In genomic region chr7:157090485-157091165, GRCh38 we compare ENCODE assay signal across 26 cellular contexts.
"Had no signal": no experiment of that assay in that cellular context is flagged by ENCODE, and none has a peak within 500 bp of the region (broad histone marks: within the 10 kb centered on the region; RNA-seq: fewer than 3 reads in every experiment).

No MANE protein-coding gene starts in this region.

- ATAC-seq: T-helper 17 cell, WTC11 had no signal

- H3K4me1 Mint-ChIP-seq: activated naive CD4-positive, alpha-beta T cell treated with anti-CD3 and anti-CD28 coated beads, Interleukin-2, amount 50 U/mL, for 24 hours; T-helper 17 cell; WTC11 had no signal

- DNase-seq: activated CD4-positive, alpha-beta T cell treated with anti-CD3 and anti-CD28 coated beads for 48 hours; activated CD4-positive, alpha-beta T cell treated with anti-CD3 and anti-CD28 coated beads, Interleukin-2, amount 50 U/mL, for 4 hours; activated CD4-positive, CD25-positive, alpha-beta regulatory T cell treated with anti-CD3 and anti-CD28 coated beads, Interleukin-2, amount 50 U/mL, for 72 hours; activated effector memory CD4-positive, alpha-beta T cell treated with Interleukin-2 at 50 U/mL for 16 hours; activated naive CD4-positive, alpha-beta T cell; activated T-cell treated with anti-CD3 and anti-CD28 coated beads, Interleukin-2, amount 50 U/mL, for 24 hours; aorta; caudate nucleus; NCI-H1092; NCI-H1417 treated with DMSO at 0.1 percent for 48 hours; NCI-H1694; NCI-H2029; NCI-H2107; NCI-H2171 treated with DMSO at 0.1 percent for 48 hours; NCI-H226; NCI-H526; NCI-H82; Peyer's patch; SHP77 treated with DMSO at 0.1 percent for 48 hours; T-helper 17 cell; T-helper 9 cell had no signal

- H3K4me3 Mint-ChIP-seq: activated naive CD4-positive, alpha-beta T cell treated with anti-CD3 and anti-CD28 coated beads, Interleukin-2, amount 50 U/mL, for 24 hours; activated T-cell treated with anti-CD3 and anti-CD28 coated beads, Interleukin-2, amount 50 U/mL, for 24 hours; activated T-helper 1 cell treated with anti-CD3 and anti-CD28 coated beads, Interleukin-12 subunit alpha, Interleukin-12 subunit beta, Interleukin-2, Interleukin-4 antibody, amounts not matched to agents 30 ng/mL and 10 ng/mL and 1 ng/mL, durations not matched to agents 14 hours and 24 hours and 36 hours; T-helper 17 cell; WTC11 had no signal

- H3K36me3 Mint-ChIP-seq: activated naive CD4-positive, alpha-beta T cell treated with anti-CD3 and anti-CD28 coated beads, Interleukin-2, amount 50 U/mL, for 24 hours had no signal

- H3K9ac ChIP-seq: KMS-11 had no signal

- H3K36me3 ChIP-seq: breast epithelium, Peyer's patch had no signal

- H3K4me1 ChIP-seq: breast epithelium, Peyer's patch had no signal

- H3K27ac Mint-ChIP-seq: activated naive CD4-positive, alpha-beta T cell treated with anti-CD3 and anti-CD28 coated beads, Interleukin-2, amount 50 U/mL, for 24 hours; activated T-cell treated with anti-CD3 and anti-CD28 coated beads, Interleukin-2, amount 50 U/mL, for 24 hours; activated T-helper 1 cell treated with anti-CD3 and anti-CD28 coated beads, Interleukin-12 subunit alpha, Interleukin-12 subunit beta, Interleukin-2, Interleukin-4 antibody, amounts not matched to agents 30 ng/mL and 10 ng/mL and 1 ng/mL, durations not matched to agents 14 hours and 24 hours and 36 hours; T-helper 17 cell; WTC11 had no signal

- H3K27ac ChIP-seq: breast epithelium, KMS-11, Peyer's patch had no signal

- H3K27me3 ChIP-seq: Peyer's patch had no signal

- H3K4me3 ChIP-seq: breast epithelium, Peyer's patch had no signal

- H3K4me2 ChIP-seq: KMS-11 had no signal
